Comparison of ENCODE assay signal across 10 cellular contexts in the genomic region with DNA sequence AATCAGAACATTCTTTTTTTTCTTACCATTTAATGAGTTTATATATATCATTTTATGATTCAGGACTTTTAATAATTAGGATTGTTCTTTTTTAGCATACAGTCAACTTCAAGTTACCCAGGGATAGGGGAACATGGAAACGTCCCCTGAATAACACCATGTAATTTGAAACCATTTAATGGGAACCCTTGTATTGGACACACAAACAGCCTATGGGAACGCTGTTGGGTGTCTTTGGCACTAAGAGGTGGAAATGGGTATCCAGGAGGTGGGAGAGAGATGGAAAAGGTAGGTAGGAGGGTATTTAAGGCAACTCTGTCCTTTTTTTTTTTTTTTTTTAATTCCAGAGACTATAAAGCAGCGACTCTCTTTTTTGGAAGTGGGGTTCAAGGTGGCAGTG.
A peak's percentile ranks its signal among the peaks of the same experiment; 100 is the strongest.
DNase-seq lines count a peak whose midpoint lies in the region; ATAC-seq and TF ChIP-seq lines count a peak whose summit lies in the region.
"Had no signal": no experiment of that assay in that cellular context is flagged by ENCODE, and none has a peak within 500 bp of the region (broad histone marks: within the 10 kb centered on the region; RNA-seq: fewer than 3 reads in every experiment).

No MANE protein-coding gene starts in this region.

- H3K36me3 Mint-ChIP-seq in stimulated activated naive CD8-positive, alpha-beta T cell treated with anti-CD3 and anti-CD28 coated beads, Interleukin-15, Interleukin-2, amounts not matched to agents 100 ng/mL and 50 ng/mL, for 24 hours (ENCODE audit: low read depth), result peaks cover 57% of the 10 kb centered on the region

- H2AFZ ChIP-seq in SU-DHL-6 (ENCODE audit: low read depth, low read length, severe bottlenecking), result no peak overlapping the region

- TF ChIP-seq CTCF in SU-DHL-6 (IDR thresholded peaks at IDR 0.05; ENCODE audit: insufficient read depth, low read length, poor library complexity, severe bottlenecking) (no peak), fibroblast of pulmonary artery (IDR thresholded peaks at IDR 0.05; ENCODE audit: low read length, missing control alignments) (no peak)

- ATAC-seq in stimulated activated naive CD8-positive, alpha-beta T cell treated with anti-CD3 and anti-CD28 coated beads, Interleukin-15, Interleukin-2, amounts not matched to agents 100 U/mL and 50 U/mL, for 24 hours, result no peak
- ATAC-seq in HG02852 (IDR thresholded peaks at IDR 0.05; ENCODE audit: unreplicated experiment) (no peak), GM18498 (IDR thresholded peaks at IDR 0.05; ENCODE audit: unreplicated experiment) (no peak)
- ATAC-seq: upper lobe of right lung had no signal

- H3K36me3 ChIP-seq in SU-DHL-6 (ENCODE audit: low read length), result peaks cover 33% of the 10 kb centered on the region

- no peaks in the 10 kb centered on the region for H3K27me3 Mint-ChIP-seq in stimulated activated naive CD8-positive, alpha-beta T cell treated with anti-CD3 and anti-CD28 coated beads, Interleukin-15, Interleukin-2, amounts not matched to agents 100 ng/mL and 50 ng/mL, for 24 hours

- no peaks in the 10 kb centered on the region for H3K27me3 ChIP-seq in SU-DHL-6 (ENCODE audit: low read length)
- H3K27me3 ChIP-seq: upper lobe of right lung had no signal

- peaks cover 85% of the 10 kb centered on the region for H3K79me2 ChIP-seq in SU-DHL-6 (ENCODE audit: insufficient read depth, low read length)

- peaks cover 10% of the 10 kb centered on the region for H3F3A ChIP-seq in SU-DHL-6 (ENCODE audit: insufficient read depth)

- H3K4me3 ChIP-seq in SU-DHL-6 (ENCODE audit: insufficient read depth, low read length, poor library complexity, severe bottlenecking) (peak overlapping the region; percentile 75), fibroblast of pulmonary artery (replicated peaks; ENCODE audit: low read depth, low read length) (peak overlapping the region; percentile 95)

- peak overlapping the region; percentile 95 for H3K4me2 ChIP-seq in SU-DHL-6 (ENCODE audit: low read depth, low read length, poor library complexity, severe bottlenecking)

- H3K27ac Mint-ChIP-seq in stimulated activated naive CD8-positive, alpha-beta T cell treated with anti-CD3 and anti-CD28 coated beads, Interleukin-15, Interleukin-2, amounts not matched to agents 100 ng/mL and 50 ng/mL, for 24 hours, result peak overlapping the region; percentile 89

- H3K4me3 Mint-ChIP-seq in stimulated activated naive CD8-positive, alpha-beta T cell treated with anti-CD3 and anti-CD28 coated beads, Interleukin-15, Interleukin-2, amounts not matched to agents 100 ng/mL and 50 ng/mL, for 24 hours, result peak overlapping the region; percentile 96

- peaks cover 66% of the 10 kb centered on the region for H3K4me1 Mint-ChIP-seq in stimulated activated naive CD8-positive, alpha-beta T cell treated with anti-CD3 and anti-CD28 coated beads, Interleukin-15, Interleukin-2, amounts not matched to agents 100 ng/mL and 50 ng/mL, for 24 hours (ENCODE audit: low read depth)

- no peak for DNase-seq in stimulated activated naive CD8-positive, alpha-beta T cell treated with anti-CD3 and anti-CD28 coated beads, Interleukin-15, Interleukin-2, amounts not matched to agents 100 U/mL and 50 U/mL, for 24 hours
- DNase-seq in fibroblast of pulmonary artery (ENCODE audit: low read depth) (peak; percentile 15), NCI-H2107 treated with DMSO at 0.1 percent for 48 hours (lab: John Stamatoyannopoulos, UW; ENCODE audit: unreplicated experiment) (no peak), T-helper 9 cell (no peak)
- DNase-seq: kidney glomerular epithelial cell, upper lobe of right lung had no signal

- H3K9me3 Mint-ChIP-seq in stimulated activated naive CD8-positive, alpha-beta T cell treated with anti-CD3 and anti-CD28 coated beads, Interleukin-15, Interleukin-2, amounts not matched to agents 100 ng/mL and 50 ng/mL, for 24 hours, result no peaks in the 10 kb centered on the region

- H4K20me1 ChIP-seq in SU-DHL-6 (ENCODE audit: low read depth, low read length), result peaks cover 34% of the 10 kb centered on the region

- H3K9me3 ChIP-seq in SU-DHL-6 (ENCODE audit: insufficient read depth, low read length), result no peaks in the 10 kb centered on the region
- H3K9me3 ChIP-seq: upper lobe of right lung had no signal

- H3K27ac ChIP-seq in SU-DHL-6 (ENCODE audit: low read depth, low read length), result no peak overlapping the region
- H3K27ac ChIP-seq: upper lobe of right lung had no signal

- peak overlapping the region; percentile 94 for H3K9ac ChIP-seq in SU-DHL-6 (ENCODE audit: low read length)

- no peaks in the 10 kb centered on the region for H3K9me2 ChIP-seq in SU-DHL-6 (replicated peaks; ENCODE audit: insufficient read depth, low read length)
